ENCODE assay signal across 2 cellular contexts in the genomic region with DNA sequence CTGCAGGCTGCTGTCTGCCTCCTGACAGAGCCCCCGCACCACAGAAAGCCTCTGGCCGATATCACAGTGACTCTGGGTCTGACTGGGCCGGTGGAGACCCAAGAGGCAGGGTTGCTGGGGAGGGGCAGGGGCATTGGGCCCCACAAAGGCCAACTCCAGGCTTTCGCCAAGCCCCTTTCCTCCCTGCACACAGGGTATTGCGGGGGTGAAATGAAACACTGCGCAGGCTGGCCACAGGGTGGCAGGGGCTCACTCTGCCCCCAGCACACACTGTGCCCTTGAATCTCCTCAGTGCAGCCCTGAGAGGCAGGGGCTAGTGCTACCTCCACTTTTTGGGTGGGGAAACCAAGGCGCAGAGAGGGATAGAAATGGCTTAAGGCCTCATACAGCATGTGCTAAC.
TF ChIP-seq lines count a peak whose summit lies in the region.

No MANE protein-coding gene starts in this region.

TF ChIP-seq in HCT116, 20 proteins besides CTCF, POLR2A, EP300 and RAD21:
- no peak for TF ChIP-seq JUND (IDR thresholded peaks at IDR 0.05)
- TF ChIP-seq EGR1 (IDR thresholded peaks at IDR 0.05; ENCODE audit: low read depth): no peak
- TF ChIP-seq ZNF274 (IDR thresholded peaks at IDR 0.05; ENCODE audit: low read depth, low read length): no peak
- TF ChIP-seq EZH2phosphoT487 (IDR thresholded peaks at IDR 0.05; ENCODE audit: borderline replicate concordance): no peak
- TF ChIP-seq, protein P1, sequence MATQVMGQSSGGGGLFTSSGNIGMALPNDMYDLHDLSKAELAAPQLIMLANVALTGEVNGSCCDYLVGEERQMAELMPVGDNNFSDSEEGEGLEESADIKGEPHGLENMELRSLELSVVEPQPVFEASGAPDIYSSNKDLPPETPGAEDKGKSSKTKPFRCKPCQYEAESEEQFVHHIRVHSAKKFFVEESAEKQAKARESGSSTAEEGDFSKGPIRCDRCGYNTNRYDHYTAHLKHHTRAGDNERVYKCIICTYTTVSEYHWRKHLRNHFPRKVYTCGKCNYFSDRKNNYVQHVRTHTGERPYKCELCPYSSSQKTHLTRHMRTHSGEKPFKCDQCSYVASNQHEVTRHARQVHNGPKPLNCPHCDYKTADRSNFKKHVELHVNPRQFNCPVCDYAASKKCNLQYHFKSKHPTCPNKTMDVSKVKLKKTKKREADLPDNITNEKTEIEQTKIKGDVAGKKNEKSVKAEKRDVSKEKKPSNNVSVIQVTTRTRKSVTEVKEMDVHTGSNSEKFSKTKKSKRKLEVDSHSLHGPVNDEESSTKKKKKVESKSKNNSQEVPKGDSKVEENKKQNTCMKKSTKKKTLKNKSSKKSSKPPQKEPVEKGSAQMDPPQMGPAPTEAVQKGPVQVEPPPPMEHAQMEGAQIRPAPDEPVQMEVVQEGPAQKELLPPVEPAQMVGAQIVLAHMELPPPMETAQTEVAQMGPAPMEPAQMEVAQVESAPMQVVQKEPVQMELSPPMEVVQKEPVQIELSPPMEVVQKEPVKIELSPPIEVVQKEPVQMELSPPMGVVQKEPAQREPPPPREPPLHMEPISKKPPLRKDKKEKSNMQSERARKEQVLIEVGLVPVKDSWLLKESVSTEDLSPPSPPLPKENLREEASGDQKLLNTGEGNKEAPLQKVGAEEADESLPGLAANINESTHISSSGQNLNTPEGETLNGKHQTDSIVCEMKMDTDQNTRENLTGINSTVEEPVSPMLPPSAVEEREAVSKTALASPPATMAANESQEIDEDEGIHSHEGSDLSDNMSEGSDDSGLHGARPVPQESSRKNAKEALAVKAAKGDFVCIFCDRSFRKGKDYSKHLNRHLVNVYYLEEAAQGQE (IDR thresholded peaks at IDR 0.05; ENCODE audit: low read depth): no peak
- TF ChIP-seq, protein P2, sequence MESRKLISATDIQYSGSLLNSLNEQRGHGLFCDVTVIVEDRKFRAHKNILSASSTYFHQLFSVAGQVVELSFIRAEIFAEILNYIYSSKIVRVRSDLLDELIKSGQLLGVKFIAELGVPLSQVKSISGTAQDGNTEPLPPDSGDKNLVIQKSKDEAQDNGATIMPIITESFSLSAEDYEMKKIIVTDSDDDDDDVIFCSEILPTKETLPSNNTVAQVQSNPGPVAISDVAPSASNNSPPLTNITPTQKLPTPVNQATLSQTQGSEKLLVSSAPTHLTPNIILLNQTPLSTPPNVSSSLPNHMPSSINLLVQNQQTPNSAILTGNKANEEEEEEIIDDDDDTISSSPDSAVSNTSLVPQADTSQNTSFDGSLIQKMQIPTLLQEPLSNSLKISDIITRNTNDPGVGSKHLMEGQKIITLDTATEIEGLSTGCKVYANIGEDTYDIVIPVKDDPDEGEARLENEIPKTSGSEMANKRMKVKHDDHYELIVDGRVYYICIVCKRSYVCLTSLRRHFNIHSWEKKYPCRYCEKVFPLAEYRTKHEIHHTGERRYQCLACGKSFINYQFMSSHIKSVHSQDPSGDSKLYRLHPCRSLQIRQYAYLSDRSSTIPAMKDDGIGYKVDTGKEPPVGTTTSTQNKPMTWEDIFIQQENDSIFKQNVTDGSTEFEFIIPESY (IDR thresholded peaks at IDR 0.05; ENCODE audit: extremely low read depth, insufficient replicate concordance, low read length): no peak
- TF ChIP-seq ELF1 (IDR thresholded peaks at IDR 0.05; ENCODE audit: borderline replicate concordance, low read depth): no peak
- no peak for TF ChIP-seq CBX3 (IDR thresholded peaks at IDR 0.05; ENCODE audit: low read depth)
- no peak for TF ChIP-seq POLR2AphosphoS5 (IDR thresholded peaks at IDR 0.05; ENCODE audit: low read depth, low read length)
- no peak for TF ChIP-seq EZH2 (IDR thresholded peaks at IDR 0.05)
- TF ChIP-seq, protein P3, sequence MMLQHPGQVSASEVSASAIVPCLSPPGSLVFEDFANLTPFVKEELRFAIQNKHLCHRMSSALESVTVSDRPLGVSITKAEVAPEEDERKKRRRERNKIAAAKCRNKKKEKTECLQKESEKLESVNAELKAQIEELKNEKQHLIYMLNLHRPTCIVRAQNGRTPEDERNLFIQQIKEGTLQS (IDR thresholded peaks at IDR 0.05): no peak
- TF ChIP-seq YY1 (IDR thresholded peaks at IDR 0.05; ENCODE audit: extremely low read depth, insufficient replicate concordance, low read depth, low read length): no peak
- no peak for TF ChIP-seq SP1 (IDR thresholded peaks at IDR 0.05; ENCODE audit: low read depth)
- TF ChIP-seq CEBPB (IDR thresholded peaks at IDR 0.05; ENCODE audit: low read depth): no peak
- no peak for TF ChIP-seq TCF7L2 (IDR thresholded peaks at IDR 0.05; ENCODE audit: borderline replicate concordance, extremely low read depth, insufficient read depth, insufficient read length)
- TF ChIP-seq, protein P4, sequence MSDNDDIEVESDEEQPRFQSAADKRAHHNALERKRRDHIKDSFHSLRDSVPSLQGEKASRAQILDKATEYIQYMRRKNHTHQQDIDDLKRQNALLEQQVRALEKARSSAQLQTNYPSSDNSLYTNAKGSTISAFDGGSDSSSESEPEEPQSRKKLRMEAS (IDR thresholded peaks at IDR 0.05): no peak
- no peak for TF ChIP-seq SIN3A (IDR thresholded peaks at IDR 0.05; ENCODE audit: low read depth)
- no peak for TF ChIP-seq ZFX (IDR thresholded peaks at IDR 0.05)
- TF ChIP-seq FOSL1 (IDR thresholded peaks at IDR 0.05; ENCODE audit: low read depth): no peak
- no peak for TF ChIP-seq SRF (IDR thresholded peaks at IDR 0.05; ENCODE audit: low read depth)

TF ChIP-seq in WTC11, 78 proteins besides CTCF, POLR2A, EP300 and RAD21:
- TF ChIP-seq CREM (CRISPR knock-in tag; IDR thresholded peaks at IDR 0.05) (no peak), TEAD1 (CRISPR knock-in tag; IDR thresholded peaks at IDR 0.05) (no peak), TEAD4 (CRISPR knock-in tag; IDR thresholded peaks at IDR 0.05) (no peak), SP1 (CRISPR knock-in tag; conservative IDR thresholded peaks at IDR 0.05) (no peak), NFATC4 (CRISPR knock-in tag; IDR thresholded peaks at IDR 0.05) (no peak), GABPB1 (CRISPR knock-in tag; IDR thresholded peaks at IDR 0.05) (no peak)
